In genomic region chr12:53195516-53196420, GRCh38 we compare ENCODE assay signal across 1 cellular context.
TF ChIP-seq lines count a peak whose summit lies in the region.

No MANE protein-coding gene starts in this region.

TF ChIP-seq in IMR-90, 13 proteins besides CTCF, POLR2A, EP300 and RAD21:
- no peak for TF ChIP-seq MAZ (IDR thresholded peaks at IDR 0.05; ENCODE audit: borderline replicate concordance, low read depth, low read length)
- TF ChIP-seq, protein P1, sequence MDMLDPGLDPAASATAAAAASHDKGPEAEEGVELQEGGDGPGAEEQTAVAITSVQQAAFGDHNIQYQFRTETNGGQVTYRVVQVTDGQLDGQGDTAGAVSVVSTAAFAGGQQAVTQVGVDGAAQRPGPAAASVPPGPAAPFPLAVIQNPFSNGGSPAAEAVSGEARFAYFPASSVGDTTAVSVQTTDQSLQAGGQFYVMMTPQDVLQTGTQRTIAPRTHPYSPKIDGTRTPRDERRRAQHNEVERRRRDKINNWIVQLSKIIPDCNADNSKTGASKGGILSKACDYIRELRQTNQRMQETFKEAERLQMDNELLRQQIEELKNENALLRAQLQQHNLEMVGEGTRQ (IDR thresholded peaks at IDR 0.05; ENCODE audit: low read depth, low read length): no peak
- no peak for TF ChIP-seq CHD1 (IDR thresholded peaks at IDR 0.05; ENCODE audit: low read depth, low read length)
- no peak for TF ChIP-seq NFE2L2 (IDR thresholded peaks at IDR 0.05; ENCODE audit: low read depth, low read length)
- no peak for TF ChIP-seq RFX5 (IDR thresholded peaks at IDR 0.05; ENCODE audit: low read depth, low read length)
- TF ChIP-seq BHLHE40 (IDR thresholded peaks at IDR 0.05; ENCODE audit: low read depth, low read length): no peak
- no peak for TF ChIP-seq ELK1 (IDR thresholded peaks at IDR 0.05; ENCODE audit: borderline replicate concordance, low read depth, low read length)
- no peak for TF ChIP-seq SMC3 (IDR thresholded peaks at IDR 0.05; ENCODE audit: low read depth, low read length)
- no peak for TF ChIP-seq FOS (IDR thresholded peaks at IDR 0.05; ENCODE audit: low read depth, low read length)
- no peak for TF ChIP-seq CEBPB (IDR thresholded peaks at IDR 0.05; ENCODE audit: low read depth, low read length)
- TF ChIP-seq MXI1 (IDR thresholded peaks at IDR 0.05; ENCODE audit: borderline replicate concordance, low read depth, low read length): no peak
- no peak for TF ChIP-seq MAFK (IDR thresholded peaks at IDR 0.05; ENCODE audit: low read depth, low read length)
- no peak for TF ChIP-seq RCOR1 (IDR thresholded peaks at IDR 0.05; ENCODE audit: insufficient replicate concordance, low read length)
